Comparison of ENCODE assay signal across 28 cellular contexts in genomic region chr7:140585333-140585732, GRCh38. TPM values are rescaled to one million over a fixed set of nuclear protein-coding genes. Genes with fewer than 3 reads are reported as not detected.
"Had no signal": no experiment of that assay in that cellular context is flagged by ENCODE, and none has a peak within 500 bp of the region (broad histone marks: within the 10 kb centered on the region; RNA-seq: fewer than 3 reads in every experiment).

No MANE protein-coding gene starts in this region.

- H3K27ac ChIP-seq: neural progenitor cell, ovary, parathyroid adenoma, psoas muscle, skin epidermis, stomach, tibial artery, transverse colon, upper lobe of right lung, uterus had no signal

- H3K4me2 ChIP-seq: neural progenitor cell, smooth muscle cell had no signal

- H3K9ac ChIP-seq: neural progenitor cell, parathyroid adenoma had no signal

- H2AFZ ChIP-seq: neural progenitor cell, parathyroid adenoma had no signal

- H3K9me3 ChIP-seq: ovary, psoas muscle, stomach, tibial artery, transverse colon, upper lobe of right lung, uterus had no signal

- H3K36me3 Mint-ChIP-seq: naive B cell; naive thymus-derived CD8-positive, alpha-beta T cell; natural killer cell treated with Interleukin-12 subunit alpha and Interleukin-12 subunit beta and Interleukin-15 and Interleukin-18, amount 100 ng/mL, for 72 hours; stimulated activated effector memory CD8-positive, alpha-beta T cell treated with anti-CD3 and anti-CD28 coated beads, Interleukin-12 subunit alpha, Interleukin-12 subunit beta, amount 100 ng/mL, for 72 hours; stimulated activated naive B cell treated with anti-CD40 and anti-IgM and Interleukin-4, amounts not matched to agents 10 μg/mL and 1 μg/mL and 100 μg/mL, for 72 hours had no signal

- H3K27me3 Mint-ChIP-seq: progenitor cell of endocrine pancreas; stimulated activated naive CD8-positive, alpha-beta T cell treated with anti-CD3 and anti-CD28 coated beads, Interleukin-15, Interleukin-2, amounts not matched to agents 100 ng/mL and 50 ng/mL, for 24 hours; type B pancreatic cell had no signal

- H3K27me3 ChIP-seq: neural progenitor cell, ovary, stomach, tibial artery, transverse colon, upper lobe of right lung, uterus had no signal

- DNase-seq: naive B cell; naive thymus-derived CD8-positive, alpha-beta T cell; nephron progenitor cell; occipital lobe; ovary; psoas muscle; right cardiac atrium; stimulated activated CD4-positive, alpha-beta T cell treated with anti-CD3 and anti-CD28 coated beads, Interleukin-15, amount 100 ng/mL, for 24 hours; stimulated activated CD4-positive, alpha-beta T cell treated with anti-CD3 and anti-CD28 coated beads, Interleukin-2, amount 100 ng/mL, for 24 hours; stimulated activated CD4-positive, alpha-beta T cell treated with anti-CD3 and anti-CD28 coated beads, Interleukin-2, amount 100 ng/mL, for 48 hours; stimulated activated CD4-positive, alpha-beta T cell treated with anti-CD3 and anti-CD28 coated beads, Interleukin-4, amount 100 ng/mL, for 24 hours; stimulated activated naive B cell treated with anti-CD40 and anti-IgM and Interleukin-4, amounts not matched to agents 10 μg/mL and 1 μg/mL and 100 μg/mL, for 72 hours; stimulated activated naive CD4-positive, alpha-beta T cell treated with Interleukin-2 at 50 U/mL for 16 hours; stomach; tibial artery; transverse colon; upper lobe of right lung; uterus had no signal

- H3K4me3 ChIP-seq: neural progenitor cell, ovary, psoas muscle, skin epidermis, smooth muscle cell, stomach, tibial artery, transverse colon, upper lobe of right lung, uterus had no signal

- H3K27ac Mint-ChIP-seq: naive thymus-derived CD8-positive, alpha-beta T cell; natural killer cell treated with Interleukin-12 subunit alpha and Interleukin-12 subunit beta and Interleukin-15 and Interleukin-18, amount 100 ng/mL, for 72 hours; neural progenitor cell; progenitor cell of endocrine pancreas; stimulated activated effector memory CD8-positive, alpha-beta T cell treated with anti-CD3 and anti-CD28 coated beads, Interleukin-12 subunit alpha, Interleukin-12 subunit beta, amount 100 ng/mL, for 72 hours; stimulated activated naive B cell treated with anti-CD40 and anti-IgM and Interleukin-4, amounts not matched to agents 10 μg/mL and 1 μg/mL and 100 μg/mL, for 72 hours; stimulated activated naive CD8-positive, alpha-beta T cell treated with anti-CD3 and anti-CD28 coated beads, Interleukin-15, Interleukin-2, amounts not matched to agents 100 ng/mL and 50 ng/mL, for 24 hours; type B pancreatic cell had no signal

- H3K4me1 Mint-ChIP-seq: naive B cell; naive thymus-derived CD8-positive, alpha-beta T cell; nephron progenitor cell; neural progenitor cell; stimulated activated effector memory CD8-positive, alpha-beta T cell treated with anti-CD3 and anti-CD28 coated beads, Interleukin-12 subunit alpha, Interleukin-12 subunit beta, amount 100 ng/mL, for 72 hours; stimulated activated naive B cell treated with anti-CD40 and anti-IgM and Interleukin-4, amounts not matched to agents 10 μg/mL and 1 μg/mL and 100 μg/mL, for 72 hours had no signal

- ATAC-seq: naive thymus-derived CD8-positive, alpha-beta T cell; natural killer cell treated with Interleukin-12 subunit alpha and Interleukin-12 subunit beta and Interleukin-15 and Interleukin-18, amount 100 ng/mL, for 72 hours; psoas muscle; right cardiac atrium; sciatic nerve; stimulated activated effector memory CD8-positive, alpha-beta T cell treated with anti-CD3 and anti-CD28 coated beads, Interleukin-12 subunit alpha, Interleukin-12 subunit beta, amount 100 ng/mL, for 72 hours; stimulated activated naive B cell treated with anti-CD40 and anti-IgM and Interleukin-4, amounts not matched to agents 10 μg/mL and 1 μg/mL and 100 μg/mL, for 72 hours; upper lobe of right lung had no signal

- H3K4me3 Mint-ChIP-seq: naive B cell; naive thymus-derived CD8-positive, alpha-beta T cell; natural killer cell treated with Interleukin-12 subunit alpha and Interleukin-12 subunit beta and Interleukin-15 and Interleukin-18, amount 100 ng/mL, for 72 hours; nephron progenitor cell; neural progenitor cell; stimulated activated effector memory CD8-positive, alpha-beta T cell treated with anti-CD3 and anti-CD28 coated beads, Interleukin-12 subunit alpha, Interleukin-12 subunit beta, amount 100 ng/mL, for 72 hours; stimulated activated naive B cell treated with anti-CD40 and anti-IgM and Interleukin-4, amounts not matched to agents 10 μg/mL and 1 μg/mL and 100 μg/mL, for 72 hours; stimulated activated naive CD8-positive, alpha-beta T cell treated with anti-CD3 and anti-CD28 coated beads, Interleukin-15, Interleukin-2, amounts not matched to agents 100 ng/mL and 50 ng/mL, for 24 hours; type B pancreatic cell had no signal

- H3K4me1 ChIP-seq: neural progenitor cell, parathyroid adenoma, psoas muscle, stomach, tibial artery, transverse colon, upper lobe of right lung, uterus had no signal

- H3K36me3 ChIP-seq: neural progenitor cell, ovary, tibial artery, transverse colon, upper lobe of right lung, uterus had no signal

- H3K9me3 Mint-ChIP-seq: naive B cell; naive thymus-derived CD8-positive, alpha-beta T cell; natural killer cell treated with Interleukin-12 subunit alpha and Interleukin-12 subunit beta and Interleukin-15 and Interleukin-18, amount 100 ng/mL, for 72 hours; nephron progenitor cell; neural progenitor cell; stimulated activated effector memory CD8-positive, alpha-beta T cell treated with anti-CD3 and anti-CD28 coated beads, Interleukin-12 subunit alpha, Interleukin-12 subunit beta, amount 100 ng/mL, for 72 hours; stimulated activated naive B cell treated with anti-CD40 and anti-IgM and Interleukin-4, amounts not matched to agents 10 μg/mL and 1 μg/mL and 100 μg/mL, for 72 hours; stimulated activated naive CD8-positive, alpha-beta T cell treated with anti-CD3 and anti-CD28 coated beads, Interleukin-15, Interleukin-2, amounts not matched to agents 100 ng/mL and 50 ng/mL, for 24 hours; type B pancreatic cell had no signal

RNA-seq across cellular contexts. Expression of gene DENND2A, which starts 55.3 kb away (rescaled TPM):
- total RNA-seq: natural killer cell treated with Interleukin-12 subunit alpha and Interleukin-12 subunit beta and Interleukin-15 and Interleukin-18, amount 100 ng/mL, for 72 hours had no signal
- polyA plus RNA-seq: naive thymus-derived CD8-positive, alpha-beta T cell had no signal
